22 cellular contexts compared by ENCODE assay signal in the genomic region with DNA sequence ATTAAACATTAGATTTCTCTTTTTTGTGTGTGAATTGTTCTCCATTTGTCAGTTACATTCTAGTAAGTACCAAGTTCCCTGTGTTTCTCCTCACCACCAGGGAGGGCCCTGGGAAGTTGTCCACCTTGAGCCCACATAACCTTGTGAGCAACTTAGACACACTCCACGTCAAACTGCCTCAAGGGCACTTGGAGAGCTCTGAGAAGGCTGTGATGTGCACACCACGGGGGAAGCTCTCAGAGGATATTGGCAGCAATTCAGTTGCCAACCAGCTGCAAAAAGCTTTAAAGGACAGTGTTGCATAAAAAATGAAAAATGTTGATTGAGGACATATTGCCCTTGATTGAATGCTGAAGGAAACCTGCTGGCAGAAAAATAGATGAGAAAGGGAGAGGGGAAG.
DNase-seq lines count a peak whose midpoint lies in the region; ATAC-seq and TF ChIP-seq lines count a peak whose summit lies in the region.
"Had no signal": no experiment of that assay in that cellular context is flagged by ENCODE, and none has a peak within 500 bp of the region (broad histone marks: within the 10 kb centered on the region; RNA-seq: fewer than 3 reads in every experiment).

No MANE protein-coding gene starts in this region.

- H3K9me3 Mint-ChIP-seq in activated CD4-positive, alpha-beta memory T cell treated with anti-CD3 and anti-CD28 coated beads for 36 hours = peaks cover 11% of the 10 kb centered on the region
- peaks cover 23% of the 10 kb centered on the region for H3K9me3 Mint-ChIP-seq in activated CD4-positive, alpha-beta memory T cell treated with anti-CD3 and anti-CD28 coated beads, Interleukin-2, amount 10 ng/mL, durations not matched to agents 7 days and 5 days
- peaks cover 11% of the 10 kb centered on the region for H3K9me3 Mint-ChIP-seq in activated T-helper 17 cell treated with anti-CD3 and anti-CD28 coated beads, Interleukin-2, amount 50 U/mL, for 72 hours

- no peak for DNase-seq in activated CD4-positive, alpha-beta memory T cell treated with anti-CD3 and anti-CD28 coated beads for 36 hours
- DNase-seq in activated CD4-positive, alpha-beta memory T cell treated with anti-CD3 and anti-CD28 coated beads, Interleukin-2, amount 10 ng/mL, durations not matched to agents 7 days and 5 days = no peak
- DNase-seq in NCI-H187 treated with DMSO at 0.1 percent for 48 hours (lab: John Stamatoyannopoulos, UW) (peak; percentile 35), pons (ENCODE audit: low spot score) (no peak), NCI-H748 (lab: John Stamatoyannopoulos, UW; ENCODE audit: unreplicated experiment) (no peak), GM10248 (ENCODE audit: extremely low spot score) (no peak)
- DNase-seq: BE2C; CD4-positive, CD25-positive, alpha-beta regulatory T cell; COR-L47; DMS 273 treated with DMSO at 0.1 percent for 48 hours; GF-D8; GOT3; Karpas-422; MG63; NCI-H1048; NCI-H2081 treated with DMSO at 0.1 percent for 48 hours; NCI-H526; Right ventricle myocardium superior had no signal

- peaks cover 20% of the 10 kb centered on the region for H3K4me1 Mint-ChIP-seq in activated CD4-positive, alpha-beta memory T cell treated with anti-CD3 and anti-CD28 coated beads for 36 hours (ENCODE audit: low read depth)
- H3K4me1 Mint-ChIP-seq in activated CD4-positive, alpha-beta memory T cell treated with anti-CD3 and anti-CD28 coated beads, Interleukin-2, amount 10 ng/mL, durations not matched to agents 7 days and 5 days = peaks cover 10% of the 10 kb centered on the region
- peaks cover 12% of the 10 kb centered on the region for H3K4me1 Mint-ChIP-seq in activated T-helper 17 cell treated with anti-CD3 and anti-CD28 coated beads, Interleukin-2, amount 50 U/mL, for 72 hours
- H3K4me1 Mint-ChIP-seq: CD4-positive, CD25-positive, alpha-beta regulatory T cell had no signal

- H3K36me3 Mint-ChIP-seq in activated CD4-positive, alpha-beta memory T cell treated with anti-CD3 and anti-CD28 coated beads for 36 hours = peaks cover 5% of the 10 kb centered on the region
- H3K36me3 Mint-ChIP-seq in activated CD4-positive, alpha-beta memory T cell treated with anti-CD3 and anti-CD28 coated beads, Interleukin-2, amount 10 ng/mL, durations not matched to agents 7 days and 5 days (ENCODE audit: low read depth) = peaks cover 27% of the 10 kb centered on the region
- no peaks in the 10 kb centered on the region for H3K36me3 Mint-ChIP-seq in activated T-helper 17 cell treated with anti-CD3 and anti-CD28 coated beads, Interleukin-2, amount 50 U/mL, for 72 hours (ENCODE audit: low read depth)
- H3K36me3 Mint-ChIP-seq: CD4-positive, CD25-positive, alpha-beta regulatory T cell; IgD-negative memory B cell had no signal

- peak overlapping the region; percentile 13 for H3K4me3 Mint-ChIP-seq in activated CD4-positive, alpha-beta memory T cell treated with anti-CD3 and anti-CD28 coated beads for 36 hours
- H3K4me3 Mint-ChIP-seq in activated CD4-positive, alpha-beta memory T cell treated with anti-CD3 and anti-CD28 coated beads, Interleukin-2, amount 10 ng/mL, durations not matched to agents 7 days and 5 days = no peak overlapping the region
- peak overlapping the region; percentile 71 for H3K4me3 Mint-ChIP-seq in activated T-helper 17 cell treated with anti-CD3 and anti-CD28 coated beads, Interleukin-2, amount 50 U/mL, for 72 hours
- H3K4me3 Mint-ChIP-seq: CD4-positive, CD25-positive, alpha-beta regulatory T cell had no signal

- no peak for TF ChIP-seq CTCF in GM10248 (IDR thresholded peaks at IDR 0.05; ENCODE audit: control extremely low read depth, extremely low read depth, low read depth, missing control alignments)

- CTCF ChIA-PET in activated CD4-positive, alpha-beta memory T cell treated with anti-CD3 and anti-CD28 coated beads for 36 hours (lab: Charles Lee) = interaction anchor here (2.0 kb wide), 1 partner anchor 11 kb away, joined by 9 read pairs; no protein-coding TSS in a partner anchor
- CTCF ChIA-PET in activated CD4-positive, alpha-beta memory T cell treated with anti-CD3 and anti-CD28 coated beads, Interleukin-2, amount 10 ng/mL, durations not matched to agents 7 days and 5 days (lab: Charles Lee) = interaction anchor here (2.7 kb wide), 1 partner anchor 11 kb away, joined by 13 read pairs; no protein-coding TSS in a partner anchor
- CTCF ChIA-PET in GM10248 (lab: Yijun Ruan, JAX) = interaction anchor here (1.1 to 2.6 kb wide), 2 partner anchors 11 to 23 kb away, joined by 3 to 9 read pairs; no protein-coding TSS in a partner anchor

- no peak overlapping the region for H3K27ac Mint-ChIP-seq in activated CD4-positive, alpha-beta memory T cell treated with anti-CD3 and anti-CD28 coated beads for 36 hours
- no peak overlapping the region for H3K27ac Mint-ChIP-seq in activated CD4-positive, alpha-beta memory T cell treated with anti-CD3 and anti-CD28 coated beads, Interleukin-2, amount 10 ng/mL, durations not matched to agents 7 days and 5 days
- H3K27ac Mint-ChIP-seq in activated T-helper 17 cell treated with anti-CD3 and anti-CD28 coated beads, Interleukin-2, amount 50 U/mL, for 72 hours = no peak overlapping the region
- H3K27ac Mint-ChIP-seq: CD4-positive, CD25-positive, alpha-beta regulatory T cell; IgD-negative memory B cell had no signal

- POLR2A ChIA-PET in activated CD4-positive, alpha-beta memory T cell treated with anti-CD3 and anti-CD28 coated beads for 36 hours (lab: Charles Lee) = no interaction called here
- POLR2A ChIA-PET in activated CD4-positive, alpha-beta memory T cell treated with anti-CD3 and anti-CD28 coated beads, Interleukin-2, amount 10 ng/mL, durations not matched to agents 7 days and 5 days (lab: Charles Lee) = interaction anchor here (1.6 kb wide), 1 partner anchor 210 kb away, joined by 5 read pairs; no protein-coding TSS in a partner anchor
- POLR2A ChIA-PET in GM10248 (lab: Yijun Ruan, JAX) = no interaction called here

- intact Hi-C loops in activated CD4-positive, alpha-beta memory T cell treated with anti-CD3 and anti-CD28 coated beads for 36 hours (cut with micrococcal nuclease) = no loop called here

- ATAC-seq in activated T-helper 17 cell treated with anti-CD3 and anti-CD28 coated beads, Interleukin-2, amount 50 U/mL, for 72 hours (replicated peaks) = no peak
- ATAC-seq: GM12878, HCT116 had no signal

- no peaks in the 10 kb centered on the region for H3K27me3 Mint-ChIP-seq in activated CD4-positive, alpha-beta memory T cell treated with anti-CD3 and anti-CD28 coated beads for 36 hours
- no peaks in the 10 kb centered on the region for H3K27me3 Mint-ChIP-seq in activated CD4-positive, alpha-beta memory T cell treated with anti-CD3 and anti-CD28 coated beads, Interleukin-2, amount 10 ng/mL, durations not matched to agents 7 days and 5 days
- no peaks in the 10 kb centered on the region for H3K27me3 Mint-ChIP-seq in activated T-helper 17 cell treated with anti-CD3 and anti-CD28 coated beads, Interleukin-2, amount 50 U/mL, for 72 hours
- H3K27me3 Mint-ChIP-seq: CD4-positive, CD25-positive, alpha-beta regulatory T cell had no signal
